ENCODE assay signal across 20 cellular contexts in genomic region chr11:1234054-1234720, GRCh38. TPM values are rescaled to one million over a fixed set of nuclear protein-coding genes. Genes with fewer than 3 reads are reported as not detected.
DNase-seq lines count a peak whose midpoint lies in the region; ATAC-seq and TF ChIP-seq lines count a peak whose summit lies in the region.
"Had no signal": no experiment of that assay in that cellular context is flagged by ENCODE, and none has a peak within 500 bp of the region (broad histone marks: within the 10 kb centered on the region; RNA-seq: fewer than 3 reads in every experiment).

No MANE protein-coding gene starts in this region.

- no peak overlapping the region for H3K4me3 Mint-ChIP-seq in endothelial cell (ENCODE audit: unreplicated experiment)
- H3K4me3 Mint-ChIP-seq: activated CD4-positive, alpha-beta memory T cell treated with anti-CD3 and anti-CD28 coated beads, Interleukin-2, amount 10 ng/mL, durations not matched to agents 7 days and 5 days; IgD-negative memory B cell; WTC11 had no signal

- TF ChIP-seq CTCF in right atrium auricular region (IDR thresholded peaks at IDR 0.05) (no peak), endothelial cell (IDR thresholded peaks at IDR 0.05; ENCODE audit: unreplicated experiment) (no peak), tibial artery (IDR thresholded peaks at IDR 0.05) (no peak), RWPE1 (conservative IDR thresholded peaks at IDR 0.05; ENCODE audit: low read depth) (no peak)

- no peaks in the 10 kb centered on the region for H3K4me1 Mint-ChIP-seq in endothelial cell (ENCODE audit: unreplicated experiment)
- H3K4me1 Mint-ChIP-seq: activated CD4-positive, alpha-beta memory T cell treated with anti-CD3 and anti-CD28 coated beads, Interleukin-2, amount 10 ng/mL, durations not matched to agents 7 days and 5 days; WTC11 had no signal

- no peak overlapping the region for H3K4me3 ChIP-seq in right atrium auricular region
- no peak overlapping the region for H3K4me3 ChIP-seq in tibial artery
- H3K4me3 ChIP-seq: BLaER1, breast epithelium had no signal

- H3K27ac ChIP-seq in right atrium auricular region (no peak overlapping the region), tibial artery (no peak overlapping the region), RWPE1 (no peak overlapping the region)
- H3K27ac ChIP-seq: BLaER1, breast epithelium had no signal

- H3K9me3 ChIP-seq in right atrium auricular region: no peaks in the 10 kb centered on the region
- no peaks in the 10 kb centered on the region for H3K9me3 ChIP-seq in tibial artery
- H3K9me3 ChIP-seq: BLaER1, breast epithelium had no signal

- H3K36me3 ChIP-seq in right atrium auricular region (no peaks in the 10 kb centered on the region), tibial artery (no peaks in the 10 kb centered on the region)
- H3K36me3 ChIP-seq: BLaER1, breast epithelium had no signal

- CTCF ChIA-PET in RWPE1 (lab: Yijun Ruan, JAX): no interaction called here

- intact Hi-C loops in Right ventricle myocardium inferior (cut with DNase I): no loop called here
- intact Hi-C loops in tibial artery (cut with DNase I; ENCODE audit: low total_unique reads): no loop called here

- H3K36me3 Mint-ChIP-seq in endothelial cell (ENCODE audit: low read depth, unreplicated experiment): no peaks in the 10 kb centered on the region
- H3K36me3 Mint-ChIP-seq: IgD-negative memory B cell, WTC11 had no signal

- ATAC-seq in Right ventricle myocardium inferior (no peak), left lobe of liver (no peak)
- ATAC-seq: WTC11 had no signal

- H3K27ac Mint-ChIP-seq in endothelial cell (ENCODE audit: unreplicated experiment): no peak overlapping the region
- H3K27ac Mint-ChIP-seq: activated CD4-positive, alpha-beta memory T cell treated with anti-CD3 and anti-CD28 coated beads, Interleukin-2, amount 10 ng/mL, durations not matched to agents 7 days and 5 days; IgD-negative memory B cell; WTC11 had no signal

- POLR2A ChIA-PET in RWPE1 (lab: Yijun Ruan, JAX; ENCODE audit: low non-redundant PET): no interaction called here

- H3K27me3 Mint-ChIP-seq in endothelial cell (ENCODE audit: unreplicated experiment): peaks cover 8% of the 10 kb centered on the region
- H3K27me3 Mint-ChIP-seq: activated CD4-positive, alpha-beta memory T cell treated with anti-CD3 and anti-CD28 coated beads, Interleukin-2, amount 10 ng/mL, durations not matched to agents 7 days and 5 days; IgD-negative memory B cell had no signal

- H3K4me1 ChIP-seq in right atrium auricular region (no peaks in the 10 kb centered on the region), tibial artery (no peaks in the 10 kb centered on the region)
- H3K4me1 ChIP-seq: breast epithelium had no signal

- no peaks in the 10 kb centered on the region for H3K9me3 Mint-ChIP-seq in endothelial cell (ENCODE audit: unreplicated experiment)
- H3K9me3 Mint-ChIP-seq: activated CD4-positive, alpha-beta memory T cell treated with anti-CD3 and anti-CD28 coated beads, Interleukin-2, amount 10 ng/mL, durations not matched to agents 7 days and 5 days; IgD-negative memory B cell; WTC11 had no signal

- H3K27me3 ChIP-seq in right atrium auricular region (no peaks in the 10 kb centered on the region), tibial artery (peaks cover 0 to 29% of the 10 kb centered on the region in 2 donors)

- DNase-seq in Right ventricle myocardium inferior (ENCODE audit: missing footprints) (peak; percentile 42), right atrium auricular region (ENCODE audit: low spot score) (no peak), endothelial cell (ENCODE audit: low spot score) (peak; percentile 5), left lobe of liver (ENCODE audit: low spot score) (peak; percentile 40), tibial artery (peak; percentile 15 to 56), OCI-M2 (lab: John Stamatoyannopoulos, UW; ENCODE audit: unreplicated experiment) (no peak), NCI-H748 (lab: John Stamatoyannopoulos, UW; ENCODE audit: unreplicated experiment) (no peak), RWPE1 (ENCODE audit: low spot score) (no peak)
- DNase-seq: activated CD4-positive, alpha-beta memory T cell treated with anti-CD3 and anti-CD28 coated beads, Interleukin-2, amount 10 ng/mL, durations not matched to agents 7 days and 5 days; activated gamma-delta T cell; Calu3; NCI-H1105 treated with DMSO at 0.1 percent for 48 hours; stimulated activated CD8-positive, alpha-beta memory T cell treated with anti-CD3 and anti-CD28 coated beads, Interleukin-4, amount 100 ng/mL, for 48 hours had no signal

RNA-seq across cellular contexts. Expression of gene MUC5B, which starts 11.3 kb away (rescaled TPM):
- total RNA-seq in Right ventricle myocardium inferior: not detected
- total RNA-seq in right atrium auricular region: not detected
- total RNA-seq in endothelial cell (ENCODE audit: unreplicated experiment): not detected
- 4.1 TPM for total RNA-seq in left lobe of liver
- total RNA-seq: activated CD4-positive, alpha-beta memory T cell treated with anti-CD3 and anti-CD28 coated beads, Interleukin-2, amount 10 ng/mL, durations not matched to agents 7 days and 5 days; H4; RPMI7951; urinary bladder had no signal

Comparison
In these comparisons a context has a peak if more than half of its experiments do, and no peak if none do; other contexts are left out.
1. DNase-seq: peak in Right ventricle myocardium inferior (single experiment), endothelial cell (single experiment), left lobe of liver (single experiment) and tibial artery (2 of 2); none in right atrium auricular region (single experiment), OCI-M2 (single experiment), NCI-H748 (single experiment) and RWPE1 (single experiment).